1 cellular context compared by ENCODE assay signal in the genomic region with DNA sequence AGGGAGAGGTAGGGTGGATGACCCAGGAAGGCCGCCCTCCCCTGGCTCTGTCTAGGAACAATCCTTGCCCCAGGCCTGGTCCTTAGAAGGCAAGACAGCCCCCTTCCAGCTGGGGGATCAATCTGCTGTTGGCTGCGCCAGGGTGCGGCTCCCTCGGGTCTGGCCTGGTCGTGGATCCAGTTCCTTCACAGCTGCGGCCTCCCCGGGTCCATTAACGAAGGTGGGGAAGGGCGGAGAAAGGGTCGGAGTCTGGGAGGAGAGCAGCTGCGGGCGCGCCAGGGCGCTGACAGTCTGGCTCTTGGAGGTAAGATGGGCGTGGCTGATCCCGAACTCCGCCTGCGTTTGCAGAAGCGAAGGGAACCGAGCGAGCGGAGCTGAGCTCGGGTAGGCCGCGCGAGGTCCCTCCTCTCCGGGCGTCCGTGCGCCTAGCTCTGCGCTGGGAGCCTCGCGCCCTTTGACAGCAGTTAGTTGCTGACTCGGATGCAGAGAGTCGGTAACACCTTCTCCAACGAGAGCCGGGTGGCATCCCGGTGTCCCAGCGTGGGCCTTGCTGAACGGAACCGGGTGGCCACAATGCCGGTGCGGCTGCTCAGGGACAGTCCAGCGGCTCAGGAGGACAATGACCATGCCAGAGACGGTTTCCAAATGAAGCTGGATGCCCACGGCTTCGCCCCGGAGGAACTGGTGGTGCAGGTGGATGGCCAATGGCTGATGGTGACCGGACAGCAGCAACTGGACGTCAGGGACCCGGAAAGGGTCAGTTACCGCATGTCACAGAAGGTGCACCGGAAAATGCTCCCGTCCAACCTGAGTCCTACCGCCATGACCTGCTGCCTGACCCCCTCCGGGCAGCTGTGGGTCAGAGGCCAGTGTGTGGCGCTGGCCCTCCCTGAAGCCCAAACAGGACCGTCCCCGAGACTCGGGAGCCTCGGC.
TF ChIP-seq lines count a peak whose summit lies in the region.

A gene with protein sequence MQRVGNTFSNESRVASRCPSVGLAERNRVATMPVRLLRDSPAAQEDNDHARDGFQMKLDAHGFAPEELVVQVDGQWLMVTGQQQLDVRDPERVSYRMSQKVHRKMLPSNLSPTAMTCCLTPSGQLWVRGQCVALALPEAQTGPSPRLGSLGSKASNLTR (plus strand): TSS at position 434 of the 933 bp plus-strand sequence. CDS start 47 bp downstream, at position 481.

TF ChIP-seq in GM12878, 131 proteins besides CTCF, POLR2A, EP300 and RAD21:
- TF ChIP-seq BHLHE40 (IDR thresholded peaks at IDR 0.05; ENCODE audit: borderline replicate concordance in 1 of 2, low read depth in 2 of 2, low read length in 1 of 2) (no peak), PAX8 (IDR thresholded peaks at IDR 0.05) (no peak), EED (IDR thresholded peaks at IDR 0.05; ENCODE audit: low read depth) (no peak), NFXL1 (IDR thresholded peaks at IDR 0.05; ENCODE audit: borderline replicate concordance) (no peak), MTA2 (IDR thresholded peaks at IDR 0.05; ENCODE audit: low read depth) (no peak)
TF ChIP-seq in GM12878: peak in this region for 0.
